In the genomic region with DNA sequence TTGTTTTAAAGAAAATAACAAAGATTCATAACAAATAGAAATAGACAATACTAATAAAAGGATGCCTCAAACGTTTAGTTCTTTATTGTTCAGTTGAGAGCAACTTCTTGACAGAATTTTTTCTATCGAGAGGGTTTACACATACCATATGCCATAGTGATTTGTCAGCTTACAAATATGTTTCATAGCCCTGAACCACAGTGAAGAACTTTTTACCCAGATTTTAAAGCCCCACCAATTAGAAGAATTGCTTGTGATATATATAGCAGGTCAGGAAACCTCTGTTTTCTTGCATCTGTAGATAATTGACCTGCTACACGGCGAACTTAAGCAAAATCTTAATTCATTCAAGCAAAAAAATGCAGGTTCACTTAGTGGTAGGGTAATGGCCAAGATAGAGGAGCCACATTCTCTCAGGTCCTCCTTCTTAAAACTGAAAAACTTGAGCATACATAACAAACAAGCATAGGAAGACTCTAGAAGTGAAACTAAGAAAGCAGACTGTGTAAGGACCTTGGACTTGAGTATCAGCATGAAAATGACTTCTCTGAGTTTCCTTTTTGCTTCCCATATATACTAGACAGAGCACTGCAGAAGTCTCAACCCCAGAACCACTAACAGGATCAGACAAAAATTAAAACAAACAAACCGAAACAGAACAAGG, we compare ENCODE assay signal across 1 cellular context.
TF ChIP-seq lines count a peak whose summit lies in the region.

No MANE protein-coding gene starts in this region.

TF ChIP-seq in H1, 55 proteins besides CTCF, POLR2A, EP300 and RAD21:
- no peak for TF ChIP-seq SIX5 (IDR thresholded peaks at IDR 0.05; ENCODE audit: low read depth, low read length)
- no peak for TF ChIP-seq CHD2 (IDR thresholded peaks at IDR 0.05; ENCODE audit: low read length)
- no peak for TF ChIP-seq RFX5 (IDR thresholded peaks at IDR 0.05; ENCODE audit: borderline replicate concordance, low read depth, low read length)
- TF ChIP-seq NANOG (IDR thresholded peaks at IDR 0.05; ENCODE audit: insufficient read depth, low read depth, low read length, poor library complexity, severe bottlenecking), result no peak
- no peak for TF ChIP-seq SAP30 (IDR thresholded peaks at IDR 0.05; ENCODE audit: insufficient read depth, insufficient replicate concordance, low read length)
